In the genomic region with DNA sequence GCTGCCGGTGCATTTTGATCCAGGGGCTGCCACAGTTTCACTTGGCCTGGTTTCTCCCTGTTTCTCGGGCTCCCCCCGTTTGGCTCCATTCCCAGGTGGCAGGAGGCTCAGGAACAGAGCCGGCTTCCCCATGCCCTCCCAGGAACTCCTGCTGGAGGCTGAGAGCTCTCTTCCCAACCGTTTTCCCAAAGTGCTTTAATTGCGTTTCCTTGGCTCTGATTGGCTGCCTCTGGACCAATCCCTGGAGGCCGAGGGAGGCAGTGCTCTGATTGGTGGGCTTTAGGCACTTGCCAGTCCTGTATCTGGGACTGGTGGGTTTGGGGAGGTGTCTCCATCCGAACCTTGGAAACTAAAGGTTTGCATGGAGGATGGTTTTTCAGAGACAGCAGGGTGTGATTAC, we compare ENCODE assay signal across 18 cellular contexts. TPM values are rescaled to one million over a fixed set of nuclear protein-coding genes. Genes with fewer than 3 reads are reported as not detected.
A peak's percentile ranks its signal among the peaks of the same experiment; 100 is the strongest.
DNase-seq lines count a peak whose midpoint lies in the region; ATAC-seq, FAIRE-seq and TF ChIP-seq lines count a peak whose summit lies in the region.
"Had no signal": no experiment of that assay in that cellular context is flagged by ENCODE, and none has a peak within 500 bp of the region (broad histone marks: within the 10 kb centered on the region; RNA-seq: fewer than 3 reads in every experiment).

No MANE protein-coding gene starts in this region.

- H4K20me1 ChIP-seq in SK-N-SH (ENCODE audit: insufficient read depth) = peaks cover 26% of the 10 kb centered on the region; the same call in 1 of the 2 replicates

- POLR2A ChIA-PET in SK-N-SH (lab: Yijun Ruan, JAX) = interaction anchor here (0.6 to 1.0 kb wide), 2 partner anchors 8 to 151 kb away, joined by 3 read pairs; no protein-coding TSS in a partner anchor

- no peak overlapping the region for H3K4me2 ChIP-seq in SK-N-SH

- no peak overlapping the region for H3K9ac ChIP-seq in SK-N-SH

- WGBS in SK-N-SH (ENCODE audit: low lambda C conversion rate) = 86% methylated on average over 8 of the region's 8 CpGs
- 40 to 47% methylated on average over 7 to 8 of the region's 8 CpGs for WGBS in testis, 2 donors

- H3K79me2 ChIP-seq in SK-N-SH (ENCODE audit: insufficient read depth) = peaks cover 46% of the 10 kb centered on the region

- intact Hi-C loops in testis (cut with DNase I; ENCODE audit: low total_unique reads) = no loop called here

- CTCF ChIA-PET in SK-N-SH (lab: Yijun Ruan, JAX) = interaction anchor here (1.1 to 4.1 kb wide), 5 partner anchors 9 to 460 kb away, joined by 3 to 33 read pairs (median 3); no protein-coding TSS in a partner anchor

- H3K27ac ChIP-seq in SK-N-SH (ENCODE audit: low read depth in 2 of 2, low read length in 1 of 2) = no peak overlapping the region
- H3K27ac ChIP-seq in testis = no peak overlapping the region
- no peak overlapping the region for H3K27ac ChIP-seq in right atrium auricular region
- H3K27ac ChIP-seq: neutrophil had no signal

- H3K9me2 ChIP-seq in SK-N-SH = no peaks in the 10 kb centered on the region

- no peaks in the 10 kb centered on the region for H3K27me3 ChIP-seq in SK-N-SH (ENCODE audit: insufficient read depth)
- H3K27me3 ChIP-seq in testis = no peaks in the 10 kb centered on the region
- H3K27me3 ChIP-seq in right atrium auricular region = no peaks in the 10 kb centered on the region

- no peak for TF ChIP-seq RAD21 in SK-N-SH (IDR thresholded peaks at IDR 0.05; ENCODE audit: low read length)

- TF ChIP-seq CTCF in SK-N-SH (IDR thresholded peaks at IDR 0.05) (no peak), testis (IDR thresholded peaks at IDR 0.05) (no peak), right atrium auricular region (IDR thresholded peaks at IDR 0.05) (no peak)

- H3F3A ChIP-seq in SK-N-SH (replicated peaks; ENCODE audit: insufficient read depth) = no peaks in the 10 kb centered on the region

- H3K4me3 ChIP-seq in SK-N-SH (ENCODE audit: low read depth in 2 of 2, low read length in 1 of 2) (no peak overlapping the region), testis (no peak overlapping the region), right atrium auricular region (no peak overlapping the region)

- H3K36me3 ChIP-seq in SK-N-SH (replicated peaks in 1 of 2; ENCODE audit: control insufficient read depth in 1 of 2, insufficient read depth in 2 of 2, low read length in 1 of 2) (peaks cover 0 to 21% of the 10 kb centered on the region in 2 experiments), testis (ENCODE audit: low read depth, missing control alignments) (no peaks in the 10 kb centered on the region), right atrium auricular region (peaks cover 23% of the 10 kb centered on the region)
- H3K36me3 ChIP-seq: neutrophil had no signal

- DNase-seq in SK-N-SH = peak; percentile 76
- DNase-seq in NCI-H69 (lab: John Stamatoyannopoulos, UW) = peak; percentile 64
- DNase-seq in frontal cortex (ENCODE audit: low spot score in 2 of 2) = peak; percentile 43 to 69
- DNase-seq in testis = peak; percentile 70
- no peak for DNase-seq in right atrium auricular region (ENCODE audit: low spot score)
- no peak for DNase-seq in 8988T
- DNase-seq: activated B cell treated with CpG ODN at 0.5 μM for 24 hours; activated CD8-positive, alpha-beta memory T cell treated with anti-CD3 and anti-CD28 coated beads, Interleukin-2, amount 10 ng/mL, durations not matched to agents 7 days and 5 days; activated naive CD4-positive, alpha-beta T cell treated with Interleukin-2 at 50 U/mL for 16 hours; mammary epithelial cell; NCI-H510A treated with DMSO at 0.1 percent for 48 hours; stimulated activated CD4-positive, alpha-beta T cell treated with anti-CD3 and anti-CD28 coated beads, Interleukin-4, amount 100 ng/mL, for 4 hours; T-cell; trophoblast cell had no signal

- no peak for FAIRE-seq in frontal cortex (lab: Jason Lieb, UNC)

- H3K9me3 ChIP-seq in SK-N-SH (no peaks in the 10 kb centered on the region), testis (no peaks in the 10 kb centered on the region), right atrium auricular region (no peaks in the 10 kb centered on the region)
- H3K9me3 ChIP-seq: neutrophil had no signal

- TF ChIP-seq POLR2A in testis (IDR thresholded peaks at IDR 0.05) = no peak

- no peak for TF ChIP-seq EP300 in SK-N-SH (IDR thresholded peaks at IDR 0.05; ENCODE audit: borderline replicate concordance in 1 of 2, low read depth in 1 of 2, low read length in 1 of 2)

- ATAC-seq in SK-N-SH treated with all-trans-retinoic acid at 6 μM for 48 hours = no peak
- ATAC-seq in GM18519 (IDR thresholded peaks at IDR 0.05; ENCODE audit: low FRiP score, unreplicated experiment) = no peak
- ATAC-seq: activated CD8-positive, alpha-beta memory T cell treated with anti-CD3 and anti-CD28 coated beads, Interleukin-2, amount 10 ng/mL, durations not matched to agents 7 days and 5 days; T-cell had no signal

- H3K4me1 ChIP-seq in SK-N-SH (ENCODE audit: control insufficient read depth in 1 of 2, insufficient read depth in 2 of 2, low read depth in 1 of 2, low read length in 1 of 2) = peaks cover 0 to 45% of the 10 kb centered on the region in 2 experiments; a peak in 1 of 4 replicates
- peaks cover 39% of the 10 kb centered on the region for H3K4me1 ChIP-seq in testis
- H3K4me1 ChIP-seq in right atrium auricular region = peaks cover 0 to 16% of the 10 kb centered on the region in 2 donors

- H2AFZ ChIP-seq in SK-N-SH (ENCODE audit: low read depth) = no peak overlapping the region

TF ChIP-seq in SK-N-SH, 30 proteins besides CTCF, POLR2A, EP300 and RAD21:
- TF ChIP-seq RFX5 (IDR thresholded peaks at IDR 0.05; ENCODE audit: low read length) = peak; percentile 32; the same call in 1 of the 2 replicates
- no peak for TF ChIP-seq NFIC (IDR thresholded peaks at IDR 0.05; ENCODE audit: borderline replicate concordance)

TF ChIP-seq in SK-N-SH treated with all-trans-retinoic acid at 6 μM for 48 hours, 23 proteins besides CTCF, POLR2A, EP300 and RAD21 (continues in another document):
- TF ChIP-seq ARNTL (CRISPR knock-in tag; IDR thresholded peaks at IDR 0.05; ENCODE audit: borderline replicate concordance, low read depth) = no peak
- TF ChIP-seq RARB (CRISPR knock-in tag; IDR thresholded peaks at IDR 0.05) = no peak
- TF ChIP-seq, protein P1, sequence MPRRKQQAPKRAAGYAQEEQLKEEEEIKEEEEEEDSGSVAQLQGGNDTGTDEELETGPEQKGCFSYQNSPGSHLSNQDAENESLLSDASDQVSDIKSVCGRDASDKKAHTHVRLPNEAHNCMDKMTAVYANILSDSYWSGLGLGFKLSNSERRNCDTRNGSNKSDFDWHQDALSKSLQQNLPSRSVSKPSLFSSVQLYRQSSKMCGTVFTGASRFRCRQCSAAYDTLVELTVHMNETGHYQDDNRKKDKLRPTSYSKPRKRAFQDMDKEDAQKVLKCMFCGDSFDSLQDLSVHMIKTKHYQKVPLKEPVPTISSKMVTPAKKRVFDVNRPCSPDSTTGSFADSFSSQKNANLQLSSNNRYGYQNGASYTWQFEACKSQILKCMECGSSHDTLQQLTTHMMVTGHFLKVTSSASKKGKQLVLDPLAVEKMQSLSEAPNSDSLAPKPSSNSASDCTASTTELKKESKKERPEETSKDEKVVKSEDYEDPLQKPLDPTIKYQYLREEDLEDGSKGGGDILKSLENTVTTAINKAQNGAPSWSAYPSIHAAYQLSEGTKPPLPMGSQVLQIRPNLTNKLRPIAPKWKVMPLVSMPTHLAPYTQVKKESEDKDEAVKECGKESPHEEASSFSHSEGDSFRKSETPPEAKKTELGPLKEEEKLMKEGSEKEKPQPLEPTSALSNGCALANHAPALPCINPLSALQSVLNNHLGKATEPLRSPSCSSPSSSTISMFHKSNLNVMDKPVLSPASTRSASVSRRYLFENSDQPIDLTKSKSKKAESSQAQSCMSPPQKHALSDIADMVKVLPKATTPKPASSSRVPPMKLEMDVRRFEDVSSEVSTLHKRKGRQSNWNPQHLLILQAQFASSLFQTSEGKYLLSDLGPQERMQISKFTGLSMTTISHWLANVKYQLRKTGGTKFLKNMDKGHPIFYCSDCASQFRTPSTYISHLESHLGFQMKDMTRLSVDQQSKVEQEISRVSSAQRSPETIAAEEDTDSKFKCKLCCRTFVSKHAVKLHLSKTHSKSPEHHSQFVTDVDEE (CRISPR knock-in tag; IDR thresholded peaks at IDR 0.05) = no peak

RNA-seq across cellular contexts. Expression of gene TSPAN17, which starts 4.9 kb away (rescaled TPM):
- polyA plus RNA-seq in SK-N-SH (2012; rRNA removed) = 61.7 and 68.4 TPM in 2 replicates
- polyA plus RNA-seq in SK-N-SH (2012; cell fraction: cytosol; rRNA removed) = 34.9 and 52.3 TPM in 2 replicates
- 80.2 and 104 TPM in 2 replicates for polyA plus RNA-seq in SK-N-SH (2012; cell fraction: nucleus; rRNA removed)
- total RNA-seq in frontal cortex = 21.2 TPM
- 10 to 100 TPM; 31.7 to 51.7 TPM for total RNA-seq in testis
- 57.0 TPM for polyA plus RNA-seq in testis (ENCODE audit: insufficient read depth, low read depth, low replicate concordance)
- total RNA-seq in right atrium auricular region = 10 to 100 TPM; 15.0 to 20.4 TPM

RNA-seq across cellular contexts. Expression of gene EIF4E1B, which starts 21.7 kb away (rescaled TPM):
- not detected in 2 replicates for polyA plus RNA-seq in SK-N-SH (2012; rRNA removed)
- not detected in 2 replicates for polyA plus RNA-seq in SK-N-SH (2012; cell fraction: cytosol; rRNA removed)
- not detected in 2 replicates for polyA plus RNA-seq in SK-N-SH (2012; cell fraction: nucleus; rRNA removed)
- under 0.01 TPM for total RNA-seq in frontal cortex
- total RNA-seq in testis = 1 to 10 TPM in 1 of 2 donors, under 1 TPM in 1; 0.99 to 2.4 TPM
- 1.0 TPM for polyA plus RNA-seq in testis (ENCODE audit: insufficient read depth, low read depth, low replicate concordance)
- total RNA-seq in right atrium auricular region = not detected
- total RNA-seq: activated B cell treated with CpG ODN at 0.5 μM for 24 hours; activated CD8-positive, alpha-beta memory T cell treated with anti-CD3 and anti-CD28 coated beads, Interleukin-2, amount 10 ng/mL, durations not matched to agents 7 days and 5 days; mammary epithelial cell; RPMI7951; T-cell had no signal
- polyA plus RNA-seq: mammary epithelial cell had no signal

RNA-seq across cellular contexts. Expression of gene SNCB, which starts 21.8 kb away (rescaled TPM):
- 0.15 and 0.33 TPM in 2 replicates for polyA plus RNA-seq in SK-N-SH (2012; rRNA removed)
- 0.14 and 0.16 TPM in 2 replicates for polyA plus RNA-seq in SK-N-SH (2012; cell fraction: cytosol; rRNA removed)
- polyA plus RNA-seq in SK-N-SH (2012; cell fraction: nucleus; rRNA removed) = 0.11 and 0.29 TPM in 2 replicates
- 15.5 TPM for total RNA-seq in frontal cortex
- total RNA-seq in testis = under 1 TPM; 0.31 to 0.74 TPM
- polyA plus RNA-seq in testis (ENCODE audit: insufficient read depth, low read depth, low replicate concordance) = 0.62 TPM
- total RNA-seq in right atrium auricular region = under 1 TPM in 1 of 2 donors, not detected in 1; 0.67 TPM
- total RNA-seq: activated B cell treated with CpG ODN at 0.5 μM for 24 hours; activated CD8-positive, alpha-beta memory T cell treated with anti-CD3 and anti-CD28 coated beads, Interleukin-2, amount 10 ng/mL, durations not matched to agents 7 days and 5 days; RPMI7951; T-cell had no signal

RNA-seq across cellular contexts. Expression of gene GPRIN1, which starts 42.2 kb away (rescaled TPM):
- 5.9 and 6.6 TPM in 2 replicates for polyA plus RNA-seq in SK-N-SH (2012; rRNA removed)
- 3.2 and 5.4 TPM in 2 replicates for polyA plus RNA-seq in SK-N-SH (2012; cell fraction: cytosol; rRNA removed)
- 3.5 and 4.3 TPM in 2 replicates for polyA plus RNA-seq in SK-N-SH (2012; cell fraction: nucleus; rRNA removed)
- 101 TPM for total RNA-seq in frontal cortex
- total RNA-seq in testis = 1 to 10 TPM; 5.7 to 8.4 TPM
- 2.5 TPM for polyA plus RNA-seq in testis (ENCODE audit: insufficient read depth, low read depth, low replicate concordance)
- total RNA-seq in right atrium auricular region = under 1 TPM; 0.22 to 0.79 TPM

Comparison
In these comparisons a context has a peak if more than half of its experiments do, and no peak if none do; other contexts are left out.
1. DNase-seq: peak in SK-N-SH (single experiment), NCI-H69 (single experiment), frontal cortex (2 of 2) and testis (single experiment); none in right atrium auricular region (single experiment) and 8988T (single experiment).